In genomic region chr1:3072178-3072947, GRCh38 we compare ENCODE assay signal across 16 cellular contexts. TPM values are rescaled to one million over a fixed set of nuclear protein-coding genes. Genes with fewer than 3 reads are reported as not detected.
A peak's percentile ranks its signal among the peaks of the same experiment; 100 is the strongest.
DNase-seq lines count a peak whose midpoint lies in the region; ATAC-seq, FAIRE-seq and TF ChIP-seq lines count a peak whose summit lies in the region.
"Had no signal": no experiment of that assay in that cellular context is flagged by ENCODE, and none has a peak within 500 bp of the region (broad histone marks: within the 10 kb centered on the region; RNA-seq: fewer than 3 reads in every experiment).

No MANE protein-coding gene starts in this region.

- peak overlapping the region; percentile 69 for H3K9ac ChIP-seq in astrocyte (ENCODE audit: low read length)

- ATAC-seq in lung (ENCODE audit: insufficient read depth, low FRiP score): no peak
- ATAC-seq: stimulated activated naive CD8-positive, alpha-beta T cell treated with anti-CD3 and anti-CD28 coated beads, Interleukin-15, amount 100 ng/mL, for 72 hours had no signal

- no peaks in the 10 kb centered on the region for H3K9me3 Mint-ChIP-seq in astrocyte (ENCODE audit: unreplicated experiment)
- H3K9me3 Mint-ChIP-seq: activated naive CD4-positive, alpha-beta T cell treated with anti-CD3 and anti-CD28 coated beads, Interleukin-2, amount 10 ng/mL, durations not matched to agents 7 days and 5 days; central memory CD8-positive, alpha-beta T cell; stimulated activated naive CD8-positive, alpha-beta T cell treated with anti-CD3 and anti-CD28 coated beads, Interleukin-15, amount 100 ng/mL, for 72 hours had no signal

- WGBS in lung, 2 donors: 29 to 43% methylated on average over 24 of the region's 24 CpGs
- WGBS in thyroid gland, 2 donors: 23 to 47% methylated on average over 3 to 5 of the region's 24 CpGs

- peaks cover 43% of the 10 kb centered on the region for H3K27me3 Mint-ChIP-seq in astrocyte (ENCODE audit: low read depth, unreplicated experiment)

- no peak overlapping the region for H3K27ac Mint-ChIP-seq in astrocyte (ENCODE audit: unreplicated experiment)
- H3K27ac Mint-ChIP-seq: activated naive CD4-positive, alpha-beta T cell treated with anti-CD3 and anti-CD28 coated beads, Interleukin-2, amount 10 ng/mL, durations not matched to agents 7 days and 5 days; naive B cell; stimulated activated naive CD8-positive, alpha-beta T cell treated with anti-CD3 and anti-CD28 coated beads, Interleukin-15, amount 100 ng/mL, for 72 hours had no signal

- intact Hi-C loops in dorsolateral prefrontal cortex (cut with DNase I): no loop called here
- intact Hi-C loops in thyroid gland (cut with DNase I): loop anchor here (5.0 kb wide), 2 partner anchors 60 to 170 kb away; no protein-coding TSS in a partner anchor

- no peaks in the 10 kb centered on the region for H3K9me3 ChIP-seq in astrocyte (ENCODE audit: insufficient read depth, low read depth, low read length)
- H3K9me3 ChIP-seq in lung (ENCODE audit: control insufficient read depth in 2 of 2, insufficient read depth in 1 of 2, low read length in 1 of 2): peaks cover 0 to 2% of the 10 kb centered on the region in 2 donors
- H3K9me3 ChIP-seq in thyroid gland: no peaks in the 10 kb centered on the region

- H3K27ac ChIP-seq in astrocyte (ENCODE audit: low read depth, low read length): no peak overlapping the region
- peak overlapping the region in 51 of 59 donors; percentile 39 to 93 (median 80) for H3K27ac ChIP-seq in dorsolateral prefrontal cortex
- H3K27ac ChIP-seq in lung (ENCODE audit: low read depth in 1 of 2, low read length in 1 of 2): peak overlapping the region; percentile 82 to 95
- H3K27ac ChIP-seq in thyroid gland: peak overlapping the region; percentile 92 to 99 (median 99)

- peak overlapping the region; percentile 86 for H3K4me2 ChIP-seq in astrocyte (ENCODE audit: low read length)

- H3K36me3 ChIP-seq in astrocyte (ENCODE audit: insufficient read depth, low read length) (no peaks in the 10 kb centered on the region), lung (ENCODE audit: control insufficient read depth in 2 of 2, insufficient read depth in 2 of 2, low read length in 2 of 2) (no peaks in the 10 kb centered on the region), thyroid gland (no peaks in the 10 kb centered on the region)

- no peaks in the 10 kb centered on the region for H3K4me1 Mint-ChIP-seq in astrocyte (ENCODE audit: low read depth, unreplicated experiment)
- H3K4me1 Mint-ChIP-seq: central memory CD8-positive, alpha-beta T cell had no signal

- TF ChIP-seq POLR2A in thyroid gland (IDR thresholded peaks at IDR 0.05): peak in 1 of 2 donors; percentile 21

- no peak for FAIRE-seq in astrocyte (lab: Jason Lieb, UNC)

- peaks cover 36% of the 10 kb centered on the region for H4K20me1 ChIP-seq in astrocyte (ENCODE audit: insufficient read depth, low read length)

- H3K4me3 Mint-ChIP-seq in astrocyte (ENCODE audit: unreplicated experiment): no peak overlapping the region
- H3K4me3 Mint-ChIP-seq: activated naive CD4-positive, alpha-beta T cell treated with anti-CD3 and anti-CD28 coated beads, Interleukin-2, amount 10 ng/mL, durations not matched to agents 7 days and 5 days; stimulated activated naive CD8-positive, alpha-beta T cell treated with anti-CD3 and anti-CD28 coated beads, Interleukin-15, amount 100 ng/mL, for 72 hours had no signal

- peaks cover 2% of the 10 kb centered on the region for H3K36me3 Mint-ChIP-seq in astrocyte (ENCODE audit: low read depth, unreplicated experiment)
- H3K36me3 Mint-ChIP-seq: naive B cell had no signal

- H3K79me2 ChIP-seq in astrocyte (ENCODE audit: insufficient read depth, low read length): peaks cover 72% of the 10 kb centered on the region

- TF ChIP-seq CTCF in astrocyte (IDR thresholded peaks at IDR 0.05; ENCODE audit: insufficient read depth, low read depth, low read length) (no peak), dorsolateral prefrontal cortex (IDR thresholded peaks at IDR 0.05 in 54 of 56, conservative IDR thresholded peaks at IDR 0.05 in 2 of 56; ENCODE audit: low read depth in 1 of 56, partially characterized antibody in 56 of 56) (no peak), lung (IDR thresholded peaks at IDR 0.05; ENCODE audit: control extremely low read depth, extremely low read depth) (no peak), thyroid gland (IDR thresholded peaks at IDR 0.05) (no peak)

- H3K4me3 ChIP-seq in astrocyte (ENCODE audit: insufficient read depth, low read depth, low read length) (peak overlapping the region; percentile 5), dorsolateral prefrontal cortex (peak overlapping the region in 19 of 59 donors; percentile 1 to 74 (median 17)), lung (no peak overlapping the region), thyroid gland (replicated peaks in 1 of 3) (peak overlapping the region; percentile 3 to 74 (median 6))

- DNase-seq in astrocyte (ENCODE audit: low read depth) (peak; percentile 9), dorsolateral prefrontal cortex (no peak), lung (ENCODE audit: low spot score) (no peak), thyroid gland (peak; percentile 62 to 70), COR-L47 (lab: John Stamatoyannopoulos, UW) (no peak), SHP77 (lab: John Stamatoyannopoulos, UW) (no peak)
- no peak for DNase-seq in activated naive CD4-positive, alpha-beta T cell (lab: John Stamatoyannopoulos, UW)
- DNase-seq: activated naive CD4-positive, alpha-beta T cell treated with anti-CD3 and anti-CD28 coated beads, Interleukin-2, amount 10 ng/mL, durations not matched to agents 7 days and 5 days; activated T-cell treated with anti-CD3 and anti-CD28 coated beads for 4 hours; EL; naive B cell; NCI-H226; NK-92 treated with Interleukin-12 subunit alpha and Interleukin-12 subunit beta, amount 100 ng/mL, for 24 hours; stimulated activated naive CD8-positive, alpha-beta T cell treated with anti-CD3 and anti-CD28 coated beads, Interleukin-15, amount 100 ng/mL, for 72 hours had no signal

- H3K4me1 ChIP-seq in astrocyte (ENCODE audit: insufficient read depth, low read length) (peaks cover 35% of the 10 kb centered on the region), lung (ENCODE audit: control insufficient read depth in 2 of 2, insufficient read depth in 2 of 2, low read length in 2 of 2) (peaks cover 0 to 7% of the 10 kb centered on the region in 2 donors), thyroid gland (peaks cover 48 to 58% of the 10 kb centered on the region in 2 donors)

- H3K27me3 ChIP-seq in astrocyte (ENCODE audit: insufficient read depth, low read length): peaks cover 4% of the 10 kb centered on the region
- peaks cover 0 to 91% (median 59%) of the 10 kb centered on the region in 45 donors for H3K27me3 ChIP-seq in dorsolateral prefrontal cortex
- no peaks in the 10 kb centered on the region for H3K27me3 ChIP-seq in lung (ENCODE audit: control insufficient read depth, insufficient read depth)
- no peaks in the 10 kb centered on the region for H3K27me3 ChIP-seq in thyroid gland

- H2AFZ ChIP-seq in astrocyte (ENCODE audit: low read depth, low read length): no peak overlapping the region

RNA-seq across cellular contexts. Expression of gene PRDM16, which starts 3.4 kb away (rescaled TPM):
- total RNA-seq in astrocyte (0.43 and 1.5 TPM in 2 replicates), dorsolateral prefrontal cortex (10 to 100 TPM in 119 of 120 experiments, 1 to 10 TPM in 1; 9.8 to 52.0 (median 18.9) TPM), lung (10 to 100 TPM; 21.3 to 36.5 TPM), thyroid gland (10 to 100 TPM; 15.7 to 54.3 (median 27.6) TPM)
- 1 to 10 TPM; 2.4 to 5.0 TPM for polyA plus RNA-seq in lung
- total RNA-seq: lung microvascular endothelial cell had no signal

RNA-seq across cellular contexts. Expression of gene ACTRT2, which starts 51.1 kb away (rescaled TPM):
- total RNA-seq in astrocyte (not detected in 2 replicates), dorsolateral prefrontal cortex (under 1 TPM in 1 of 120 experiments, not detected in 119; 0.32 TPM), lung (not detected), thyroid gland (under 1 TPM in 1 of 4 donors, not detected in 3; 0.67 TPM)
- not detected for polyA plus RNA-seq in lung
- total RNA-seq: lung microvascular endothelial cell had no signal

Comparison
In these comparisons a context has a peak if more than half of its experiments do, and no peak if none do; other contexts are left out.
1. DNase-seq: peak in astrocyte (single experiment) and thyroid gland (2 of 2); none in dorsolateral prefrontal cortex (0 of 10), lung (single experiment), activated naive CD4-positive, alpha-beta T cell (0 of 4), COR-L47 (single experiment) and SHP77 (0 of 2).